Comparison of ENCODE assay signal across 14 cellular contexts in the genomic region with DNA sequence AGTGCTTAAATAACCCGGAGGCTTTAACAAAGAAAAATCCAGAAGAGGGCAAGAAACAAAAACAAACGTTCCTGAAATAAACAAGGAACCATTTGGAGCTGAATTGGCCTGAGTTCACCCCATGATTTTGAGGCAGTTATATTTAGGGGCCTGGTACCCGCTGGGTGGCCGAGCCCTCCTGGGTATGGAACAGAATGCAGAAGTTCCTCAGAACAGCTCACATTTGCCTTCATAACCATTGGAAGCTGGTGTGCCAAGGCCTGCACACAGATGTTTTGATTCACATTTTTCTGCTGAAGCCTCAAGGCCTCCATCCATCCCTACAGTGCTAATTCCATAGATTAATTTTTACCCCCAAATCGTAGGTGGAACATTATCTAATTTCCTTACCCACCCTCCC. TPM values are rescaled to one million over a fixed set of nuclear protein-coding genes. Genes with fewer than 3 reads are reported as not detected.
A peak's percentile ranks its signal among the peaks of the same experiment; 100 is the strongest.
DNase-seq lines count a peak whose midpoint lies in the region; TF ChIP-seq lines count a peak whose summit lies in the region.
"Had no signal": no experiment of that assay in that cellular context is flagged by ENCODE, and none has a peak within 500 bp of the region (broad histone marks: within the 10 kb centered on the region; RNA-seq: fewer than 3 reads in every experiment).

No MANE protein-coding gene starts in this region.

- H3K9ac ChIP-seq in fibroblast of lung (ENCODE audit: insufficient read depth, low read length) = no peak overlapping the region
- no peak overlapping the region for H3K9ac ChIP-seq in rectal smooth muscle tissue (ENCODE audit: low read length)

- H3K4me1 ChIP-seq in right atrium auricular region (peaks cover 0 to 60% of the 10 kb centered on the region in 2 donors), fibroblast of lung (ENCODE audit: control insufficient read depth, extremely low read depth, insufficient read depth, low read length) (peaks cover 44% of the 10 kb centered on the region), rectal smooth muscle tissue (ENCODE audit: control insufficient read depth, insufficient read depth, low read length) (peaks cover 51% of the 10 kb centered on the region), vagina (peaks cover 58% of the 10 kb centered on the region)

- H3K36me3 ChIP-seq in right atrium auricular region (no peaks in the 10 kb centered on the region), fibroblast of lung (ENCODE audit: control insufficient read depth, insufficient read depth, low read length) (no peaks in the 10 kb centered on the region), rectal smooth muscle tissue (ENCODE audit: control insufficient read depth, insufficient read depth, low read length) (no peaks in the 10 kb centered on the region), vagina (no peaks in the 10 kb centered on the region)
- H3K36me3 ChIP-seq: ovary had no signal

- H3K9me3 ChIP-seq in right atrium auricular region (no peaks in the 10 kb centered on the region), fibroblast of lung (ENCODE audit: control insufficient read depth, insufficient read depth, low read depth, low read length) (no peaks in the 10 kb centered on the region), vagina (no peaks in the 10 kb centered on the region)
- H3K9me3 ChIP-seq: ovary had no signal

- TF ChIP-seq CTCF in right atrium auricular region (IDR thresholded peaks at IDR 0.05) = no peak
- no peak for TF ChIP-seq CTCF in fibroblast of lung (conservative IDR thresholded peaks at IDR 0.05 in 1 of 2, IDR thresholded peaks at IDR 0.05 in 1 of 2; ENCODE audit: low read depth in 1 of 2, low read length in 2 of 2)
- no peak for TF ChIP-seq CTCF in vagina (IDR thresholded peaks at IDR 0.05)

- peaks cover 91% of the 10 kb centered on the region for H3K79me2 ChIP-seq in fibroblast of lung (ENCODE audit: control insufficient read depth, insufficient read depth, low read length)

- no peak overlapping the region for H2AFZ ChIP-seq in fibroblast of lung (ENCODE audit: low read length)

- no peaks in the 10 kb centered on the region for H4K20me1 ChIP-seq in fibroblast of lung (ENCODE audit: control insufficient read depth, extremely low read depth, insufficient read depth, low read length)

- TF ChIP-seq POLR2A in vagina (IDR thresholded peaks at IDR 0.05) = no peak

- H3K27ac ChIP-seq in right atrium auricular region (peak overlapping the region; percentile 90 to 91), fibroblast of lung (ENCODE audit: insufficient read depth, low read length) (peak overlapping the region; percentile 95), rectal smooth muscle tissue (ENCODE audit: low read depth, low read length) (peak overlapping the region; percentile 86), vagina (no peak overlapping the region)

- H3K27me3 ChIP-seq in right atrium auricular region = no peaks in the 10 kb centered on the region
- H3K27me3 ChIP-seq in fibroblast of lung (ENCODE audit: control insufficient read depth, insufficient read depth, low read length) = no peaks in the 10 kb centered on the region
- no peaks in the 10 kb centered on the region for H3K27me3 ChIP-seq in rectal smooth muscle tissue (ENCODE audit: control insufficient read depth, insufficient read depth, low read length)
- no peaks in the 10 kb centered on the region for H3K27me3 ChIP-seq in vagina
- H3K27me3 ChIP-seq: ovary had no signal

- peak overlapping the region; percentile 85 for H3K4me2 ChIP-seq in fibroblast of lung (ENCODE audit: extremely low read depth, insufficient read depth, low read length)

- intact Hi-C loops in cardiac septum (cut with DNase I) = loop anchor here (10.0 kb wide), 1 partner anchor 386 kb away; no protein-coding TSS in a partner anchor
- intact Hi-C loops in vagina (cut with DNase I) = loop anchor here (5.0 kb wide), 1 partner anchor 114 kb away; no protein-coding TSS in a partner anchor

- DNase-seq in right atrium auricular region (ENCODE audit: low spot score) (no peak), cardiac septum (ENCODE audit: low spot score) (no peak), fibroblast of lung (ENCODE audit: low read depth in 2 of 2) (peak in 1 of 2 donors; percentile 39), GDM1 (lab: John Stamatoyannopoulos, UW) (no peak), vagina (ENCODE audit: extremely low spot score in 2 of 2) (no peak), NCI-H2029 treated with DMSO at 0.1 percent for 48 hours (lab: John Stamatoyannopoulos, UW) (no peak), DMS79 treated with DMSO at 0.1 percent for 48 hours (lab: John Stamatoyannopoulos, UW) (no peak)
- DNase-seq: activated CD4-positive, alpha-beta T cell treated with anti-CD3 and anti-CD28 coated beads, Interleukin-2, amount 50 U/mL, for 48 hours; effector memory CD4-positive, alpha-beta T cell; immature natural killer cell; MM.1S; NCI-H2171 treated with DMSO at 0.1 percent for 48 hours; ovary had no signal

- no peak overlapping the region for H3K4me3 ChIP-seq in right atrium auricular region
- peak overlapping the region in 2 of 4 experiments; percentile 5 to 7 for H3K4me3 ChIP-seq in fibroblast of lung (replicated peaks in 1 of 4; ENCODE audit: control extremely low read depth in 1 of 4, insufficient read depth in 1 of 4, low read depth in 3 of 4, low read length in 4 of 4)
- peak overlapping the region; percentile 5 for H3K4me3 ChIP-seq in rectal smooth muscle tissue (ENCODE audit: low read length)
- H3K4me3 ChIP-seq in vagina = no peak overlapping the region
- H3K4me3 ChIP-seq: ovary had no signal

RNA-seq across cellular contexts. Expression of a gene that starts 3.3 kb away (rescaled TPM):
- total RNA-seq in right atrium auricular region (10 to 100 TPM in 1 of 2 donors, 1 to 10 TPM in 1; 9.2 to 18.9 TPM), cardiac septum (15.7 TPM), fibroblast of lung (5.4 and 7.3 TPM in 2 replicates), vagina (28.0 TPM)
- 4.4 and 4.7 TPM in 2 replicates for polyA plus RNA-seq in fibroblast of lung
- 4.3 and 8.5 TPM in 2 replicates for polyA plus RNA-seq in fibroblast of lung (2012)
- 21.6 and 25.3 TPM in 2 replicates for polyA minus RNA-seq in fibroblast of lung (ENCODE audit: low replicate concordance)
